Comparison of ENCODE assay signal across 11 cellular contexts in the genomic region with DNA sequence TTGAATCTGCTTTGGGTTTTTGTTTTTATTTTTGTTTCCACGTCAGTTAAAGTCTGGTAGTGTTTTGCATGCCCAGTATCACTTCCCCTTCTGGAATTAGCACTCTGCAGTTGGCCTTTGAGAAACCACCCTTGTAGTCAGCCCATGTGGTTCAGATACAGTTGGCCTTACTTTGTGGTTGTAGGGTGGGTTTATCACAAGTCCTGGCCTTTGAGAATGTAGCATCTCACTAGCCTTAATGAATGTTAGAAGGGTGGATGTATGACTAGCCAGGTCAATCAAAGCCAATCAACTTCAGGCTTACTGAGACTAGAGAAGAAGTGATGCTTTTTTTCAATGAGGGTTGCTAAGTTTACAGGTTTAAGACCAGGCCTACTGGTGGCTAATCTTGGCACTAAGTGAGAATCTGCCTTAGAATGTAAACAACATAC. TPM values are rescaled to one million over a fixed set of nuclear protein-coding genes. Genes with fewer than 3 reads are reported as not detected.
DNase-seq lines count a peak whose midpoint lies in the region; ATAC-seq and TF ChIP-seq lines count a peak whose summit lies in the region.
"Had no signal": no experiment of that assay in that cellular context is flagged by ENCODE, and none has a peak within 500 bp of the region (broad histone marks: within the 10 kb centered on the region; RNA-seq: fewer than 3 reads in every experiment).

No MANE protein-coding gene starts in this region.

- no peak for TF ChIP-seq CTCF in HEK293 (tag by site-specific recombination; IDR thresholded peaks at IDR 0.05)
- TF ChIP-seq CTCF in nephron progenitor cell (IDR thresholded peaks at IDR 0.05): no peak

- peak overlapping the region; percentile 85 to 98 (median 96) for H3K27ac Mint-ChIP-seq in IgD-negative memory B cell
- H3K27ac Mint-ChIP-seq in nephron progenitor cell: no peak overlapping the region
- H3K27ac Mint-ChIP-seq: activated naive CD8-positive, alpha-beta T cell treated with anti-CD3 and anti-CD28 coated beads, Interleukin-2, amount 10 ng/mL, durations not matched to agents 7 days and 5 days had no signal

- H2BK12ac ChIP-seq in neuronal stem cell (ENCODE audit: low read length): no peak overlapping the region

- H3K27ac ChIP-seq in HEK293 (ENCODE audit: extremely low read depth, low read depth, low read length) (no peak overlapping the region), neuronal stem cell (replicated peaks; ENCODE audit: low read length) (no peak overlapping the region)
- H3K27ac ChIP-seq: thoracic aorta had no signal

- H3K14ac ChIP-seq in neuronal stem cell (ENCODE audit: low read length): no peak overlapping the region

- no peak overlapping the region for H2BK120ac ChIP-seq in neuronal stem cell (ENCODE audit: low read depth, low read length)

- in situ Hi-C loops in ACHN (cut with HindIII; ENCODE audit: low pct_ligation_motif_present, low pct_unique_long_range_greater_than_20kb, low sequenced_read_pairs): no loop called here

- H3K4me1 ChIP-seq in HEK293 (ENCODE audit: control insufficient read depth, insufficient read depth, low read length) (no peaks in the 10 kb centered on the region), neuronal stem cell (ENCODE audit: control insufficient read depth in 2 of 2, insufficient read depth in 1 of 2, low read depth in 1 of 2, low read length in 2 of 2) (no peaks in the 10 kb centered on the region)

- no CpG with 5 or more reads among the region's 1 CpG for WGBS in neuronal stem cell (ENCODE audit: extremely low coverage in 2 of 2, insufficient read length in 2 of 2, insufficient replicate concordance in 1 of 2), 2 donors

- no peak overlapping the region for H2BK5ac ChIP-seq in neuronal stem cell (ENCODE audit: low read length)

- H2BK15ac ChIP-seq in neuronal stem cell (ENCODE audit: low read length): no peak overlapping the region

- H3K4me3 ChIP-seq in HEK293 (ENCODE audit: low read depth, low read length): no peak overlapping the region
- H3K4me3 ChIP-seq in neuronal stem cell (ENCODE audit: low read length in 2 of 2): no peak overlapping the region
- H3K4me3 ChIP-seq: thoracic aorta had no signal

- H3K79me1 ChIP-seq in neuronal stem cell (ENCODE audit: low read depth, low read length): no peaks in the 10 kb centered on the region

- H3K4ac ChIP-seq in neuronal stem cell (ENCODE audit: low read length): no peak overlapping the region

- no peak overlapping the region for H4K8ac ChIP-seq in neuronal stem cell (ENCODE audit: low read depth, low read length)

- H2AFZ ChIP-seq in neuronal stem cell (ENCODE audit: low read length): no peak overlapping the region

- H3K4me2 ChIP-seq in neuronal stem cell (ENCODE audit: insufficient read depth, low read length, poor library complexity, severe bottlenecking): no peak overlapping the region

- H3K9me3 ChIP-seq in HEK293 (ENCODE audit: control insufficient read depth, insufficient read depth, low read depth, low read length) (no peaks in the 10 kb centered on the region), neuronal stem cell (replicated peaks in 1 of 2; ENCODE audit: control insufficient read depth in 2 of 2, insufficient read depth in 1 of 2, low read depth in 1 of 2, low read length in 2 of 2) (peaks cover 0 to 2% of the 10 kb centered on the region in 2 donors)
- H3K9me3 ChIP-seq: thoracic aorta had no signal

- H3K9me3 Mint-ChIP-seq in IgD-negative memory B cell (peaks cover 0 to 7% (median 0%) of the 10 kb centered on the region in 3 donors), nephron progenitor cell (peaks cover 3% of the 10 kb centered on the region)
- H3K9me3 Mint-ChIP-seq: activated naive CD8-positive, alpha-beta T cell treated with anti-CD3 and anti-CD28 coated beads, Interleukin-2, amount 10 ng/mL, durations not matched to agents 7 days and 5 days had no signal

- POLR2A ChIA-PET in HEK293 (lab: Yijun Ruan, JAX): no interaction called here

- DNase-seq in myocyte (ENCODE audit: low read depth) (peak; percentile 72), NCI-H226 (no peak), neuronal stem cell (ENCODE audit: low spot score) (no peak), nephron progenitor cell (no peak), ACHN (no peak)
- DNase-seq: activated naive CD8-positive, alpha-beta T cell treated with anti-CD3 and anti-CD28 coated beads, Interleukin-2, amount 10 ng/mL, durations not matched to agents 7 days and 5 days; NK-92 treated with Interleukin-12 subunit alpha and Interleukin-12 subunit beta, amount 100 ng/mL, for 24 hours had no signal

- H2AK5ac ChIP-seq in neuronal stem cell (ENCODE audit: low read depth, low read length): no peak overlapping the region

- H3K36me3 ChIP-seq in HEK293 (ENCODE audit: control insufficient read depth in 2 of 2, insufficient read depth in 1 of 2, low read length in 2 of 2) (peaks cover 3 to 19% of the 10 kb centered on the region in 2 experiments; a peak in 2 of 3 replicates), neuronal stem cell (replicated peaks in 1 of 2; ENCODE audit: control insufficient read depth in 2 of 2, insufficient read depth in 2 of 2, low read length in 2 of 2) (peaks cover 0 to 29% of the 10 kb centered on the region in 2 donors)
- H3K36me3 ChIP-seq: thoracic aorta had no signal

- no peak overlapping the region for H4K91ac ChIP-seq in neuronal stem cell (ENCODE audit: low read depth, low read length, poor library complexity)

- no peak overlapping the region for H3K18ac ChIP-seq in neuronal stem cell (ENCODE audit: low read length)

- no peaks in the 10 kb centered on the region for H3K27me3 ChIP-seq in neuronal stem cell (ENCODE audit: control insufficient read depth in 3 of 3, insufficient read depth in 3 of 3, low read depth in 1 of 3, low read length in 3 of 3)

- peaks cover 26 to 41% (median 37%) of the 10 kb centered on the region in 3 donors for H3K4me1 Mint-ChIP-seq in IgD-negative memory B cell
- no peaks in the 10 kb centered on the region for H3K4me1 Mint-ChIP-seq in nephron progenitor cell

- no peak overlapping the region for H3K23ac ChIP-seq in neuronal stem cell (ENCODE audit: low read depth, low read length, poor library complexity)

- CTCF ChIA-PET in HEK293 (lab: Yijun Ruan, JAX): no interaction called here

- no peak overlapping the region for H3K9ac ChIP-seq in neuronal stem cell (ENCODE audit: low read depth, low read length, poor library complexity)

- H3K36me3 Mint-ChIP-seq in IgD-negative memory B cell (no peaks in the 10 kb centered on the region), nephron progenitor cell (ENCODE audit: low read depth) (peaks cover 23% of the 10 kb centered on the region)

- ATAC-seq in GM18868 (IDR thresholded peaks at IDR 0.05; ENCODE audit: unreplicated experiment): peak; percentile 94

- H3K4me3 Mint-ChIP-seq in IgD-negative memory B cell (peak overlapping the region; percentile 64 to 82 (median 74)), nephron progenitor cell (no peak overlapping the region)
- H3K4me3 Mint-ChIP-seq: activated naive CD8-positive, alpha-beta T cell treated with anti-CD3 and anti-CD28 coated beads, Interleukin-2, amount 10 ng/mL, durations not matched to agents 7 days and 5 days had no signal

- H3K27me3 Mint-ChIP-seq in IgD-negative memory B cell (no peaks in the 10 kb centered on the region), nephron progenitor cell (ENCODE audit: low read depth, poor library complexity) (no peaks in the 10 kb centered on the region)
- H3K27me3 Mint-ChIP-seq: activated naive CD8-positive, alpha-beta T cell treated with anti-CD3 and anti-CD28 coated beads, Interleukin-2, amount 10 ng/mL, durations not matched to agents 7 days and 5 days had no signal

TF ChIP-seq in HEK293, 187 proteins besides CTCF, POLR2A, EP300 and RAD21:
- TF ChIP-seq, protein P1, sequence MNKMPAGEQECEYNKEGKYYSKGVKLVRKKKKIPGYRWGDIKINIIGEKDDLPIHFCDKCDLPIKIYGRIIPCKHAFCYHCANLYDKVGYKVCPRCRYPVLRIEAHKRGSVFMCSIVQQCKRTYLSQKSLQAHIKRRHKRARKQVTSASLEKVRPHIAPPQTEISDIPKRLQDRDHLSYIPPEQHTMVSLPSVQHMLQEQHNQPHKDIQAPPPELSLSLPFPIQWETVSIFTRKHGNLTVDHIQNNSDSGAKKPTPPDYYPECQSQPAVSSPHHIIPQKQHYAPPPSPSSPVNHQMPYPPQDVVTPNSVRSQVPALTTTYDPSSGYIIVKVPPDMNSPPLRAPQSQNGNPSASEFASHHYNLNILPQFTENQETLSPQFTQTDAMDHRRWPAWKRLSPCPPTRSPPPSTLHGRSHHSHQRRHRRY (tag by site-specific recombination; IDR thresholded peaks at IDR 0.05): no peak
- TF ChIP-seq ZNF777 (tag by site-specific recombination; IDR thresholded peaks at IDR 0.05; ENCODE audit: borderline replicate concordance) (no peak), ZNF133 (tag by site-specific recombination; IDR thresholded peaks at IDR 0.05) (peak; percentile 48; the same call in 1 of the 2 replicates)
TF ChIP-seq in HEK293: peak in this region for 1.

RNA-seq across cellular contexts. Expression of a gene that starts 19.8 kb away (rescaled TPM):
- polyA plus RNA-seq in IgD-negative memory B cell: 90.5 TPM
- total RNA-seq in myocyte: 29.5 and 32.5 TPM in 2 replicates
- 21.9 TPM for polyA plus RNA-seq in myocyte (2012)
- polyA plus RNA-seq in neuronal stem cell (2013, experiment 1 of 2): 38.0 TPM
- polyA plus RNA-seq in neuronal stem cell (2013, experiment 2 of 2): 40.2 TPM
